In genomic region chr6:41399424-41399823, GRCh38 we compare ENCODE assay signal across 1 cellular context.
TF ChIP-seq lines count a peak whose summit lies in the region.

No MANE protein-coding gene starts in this region.

TF ChIP-seq in GM23338, 12 proteins besides CTCF, POLR2A, EP300 and RAD21 (continued from another document):
- TF ChIP-seq, protein P1, sequence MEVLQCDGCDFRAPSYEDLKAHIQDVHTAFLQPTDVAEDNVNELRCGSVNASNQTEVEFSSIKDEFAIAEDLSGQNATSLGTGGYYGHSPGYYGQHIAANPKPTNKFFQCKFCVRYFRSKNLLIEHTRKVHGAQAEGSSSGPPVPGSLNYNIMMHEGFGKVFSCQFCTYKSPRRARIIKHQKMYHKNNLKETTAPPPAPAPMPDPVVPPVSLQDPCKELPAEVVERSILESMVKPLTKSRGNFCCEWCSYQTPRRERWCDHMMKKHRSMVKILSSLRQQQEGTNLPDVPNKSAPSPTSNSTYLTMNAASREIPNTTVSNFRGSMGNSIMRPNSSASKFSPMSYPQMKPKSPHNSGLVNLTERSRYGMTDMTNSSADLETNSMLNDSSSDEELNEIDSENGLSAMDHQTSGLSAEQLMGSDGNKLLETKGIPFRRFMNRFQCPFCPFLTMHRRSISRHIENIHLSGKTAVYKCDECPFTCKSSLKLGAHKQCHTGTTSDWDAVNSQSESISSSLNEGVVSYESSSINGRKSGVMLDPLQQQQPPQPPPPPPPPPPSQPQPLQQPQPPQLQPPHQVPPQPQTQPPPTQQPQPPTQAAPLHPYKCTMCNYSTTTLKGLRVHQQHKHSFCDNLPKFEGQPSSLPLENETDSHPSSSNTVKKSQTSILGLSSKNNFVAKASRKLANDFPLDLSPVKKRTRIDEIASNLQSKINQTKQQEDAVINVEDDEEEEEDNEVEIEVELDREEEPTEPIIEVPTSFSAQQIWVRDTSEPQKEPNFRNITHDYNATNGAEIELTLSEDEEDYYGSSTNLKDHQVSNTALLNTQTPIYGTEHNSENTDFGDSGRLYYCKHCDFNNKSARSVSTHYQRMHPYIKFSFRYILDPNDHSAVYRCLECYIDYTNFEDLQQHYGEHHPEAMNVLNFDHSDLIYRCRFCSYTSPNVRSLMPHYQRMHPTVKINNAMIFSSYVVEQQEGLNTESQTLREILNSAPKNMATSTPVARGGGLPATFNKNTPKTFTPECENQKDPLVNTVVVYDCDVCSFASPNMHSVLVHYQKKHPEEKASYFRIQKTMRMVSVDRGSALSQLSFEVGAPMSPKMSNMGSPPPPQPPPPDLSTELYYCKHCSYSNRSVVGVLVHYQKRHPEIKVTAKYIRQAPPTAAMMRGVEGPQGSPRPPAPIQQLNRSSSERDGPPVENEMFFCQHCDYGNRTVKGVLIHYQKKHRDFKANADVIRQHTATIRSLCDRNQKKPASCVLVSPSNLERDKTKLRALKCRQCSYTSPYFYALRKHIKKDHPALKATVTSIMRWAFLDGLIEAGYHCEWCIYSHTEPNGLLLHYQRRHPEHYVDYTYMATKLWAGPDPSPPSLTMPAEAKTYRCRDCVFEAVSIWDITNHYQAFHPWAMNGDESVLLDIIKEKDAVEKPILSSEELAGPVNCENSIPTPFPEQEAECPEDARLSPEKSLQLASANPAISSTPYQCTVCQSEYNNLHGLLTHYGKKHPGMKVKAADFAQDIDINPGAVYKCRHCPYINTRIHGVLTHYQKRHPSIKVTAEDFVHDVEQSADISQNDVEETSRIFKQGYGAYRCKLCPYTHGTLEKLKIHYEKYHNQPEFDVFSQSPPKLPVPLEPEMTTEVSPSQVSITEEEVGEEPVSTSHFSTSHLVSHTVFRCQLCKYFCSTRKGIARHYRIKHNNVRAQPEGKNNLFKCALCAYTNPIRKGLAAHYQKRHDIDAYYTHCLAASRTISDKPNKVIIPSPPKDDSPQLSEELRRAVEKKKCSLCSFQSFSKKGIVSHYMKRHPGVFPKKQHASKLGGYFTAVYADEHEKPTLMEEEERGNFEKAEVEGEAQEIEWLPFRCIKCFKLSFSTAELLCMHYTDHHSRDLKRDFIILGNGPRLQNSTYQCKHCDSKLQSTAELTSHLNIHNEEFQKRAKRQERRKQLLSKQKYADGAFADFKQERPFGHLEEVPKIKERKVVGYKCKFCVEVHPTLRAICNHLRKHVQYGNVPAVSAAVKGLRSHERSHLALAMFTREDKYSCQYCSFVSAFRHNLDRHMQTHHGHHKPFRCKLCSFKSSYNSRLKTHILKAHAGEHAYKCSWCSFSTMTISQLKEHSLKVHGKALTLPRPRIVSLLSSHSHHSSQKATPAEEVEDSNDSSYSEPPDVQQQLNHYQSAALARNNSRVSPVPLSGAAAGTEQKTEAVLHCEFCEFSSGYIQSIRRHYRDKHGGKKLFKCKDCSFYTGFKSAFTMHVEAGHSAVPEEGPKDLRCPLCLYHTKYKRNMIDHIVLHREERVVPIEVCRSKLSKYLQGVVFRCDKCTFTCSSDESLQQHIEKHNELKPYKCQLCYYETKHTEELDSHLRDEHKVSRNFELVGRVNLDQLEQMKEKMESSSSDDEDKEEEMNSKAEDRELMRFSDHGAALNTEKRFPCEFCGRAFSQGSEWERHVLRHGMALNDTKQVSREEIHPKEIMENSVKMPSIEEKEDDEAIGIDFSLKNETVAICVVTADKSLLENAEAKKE (CRISPR knock-in tag; IDR thresholded peaks at IDR 0.05), result no peak
- no peak for TF ChIP-seq CREB1 (CRISPR knock-in tag; IDR thresholded peaks at IDR 0.05; ENCODE audit: low read depth)
- TF ChIP-seq EZH2phosphoT487 (IDR thresholded peaks at IDR 0.05; ENCODE audit: unreplicated experiment), result no peak
- TF ChIP-seq EZH2 (IDR thresholded peaks at IDR 0.05; ENCODE audit: low read depth, unreplicated experiment), result no peak
- TF ChIP-seq STAT1 (IDR thresholded peaks at IDR 0.05; ENCODE audit: unreplicated experiment), result no peak
- no peak for TF ChIP-seq ZNF331 (CRISPR knock-in tag; IDR thresholded peaks at IDR 0.05; ENCODE audit: low read depth)
- no peak for TF ChIP-seq NANOG (IDR thresholded peaks at IDR 0.05; ENCODE audit: borderline replicate concordance)
- no peak for TF ChIP-seq ZNF114 (CRISPR knock-in tag; IDR thresholded peaks at IDR 0.05)
- no peak for TF ChIP-seq JUNB (IDR thresholded peaks at IDR 0.05; ENCODE audit: unreplicated experiment)
- TF ChIP-seq, protein P2, sequence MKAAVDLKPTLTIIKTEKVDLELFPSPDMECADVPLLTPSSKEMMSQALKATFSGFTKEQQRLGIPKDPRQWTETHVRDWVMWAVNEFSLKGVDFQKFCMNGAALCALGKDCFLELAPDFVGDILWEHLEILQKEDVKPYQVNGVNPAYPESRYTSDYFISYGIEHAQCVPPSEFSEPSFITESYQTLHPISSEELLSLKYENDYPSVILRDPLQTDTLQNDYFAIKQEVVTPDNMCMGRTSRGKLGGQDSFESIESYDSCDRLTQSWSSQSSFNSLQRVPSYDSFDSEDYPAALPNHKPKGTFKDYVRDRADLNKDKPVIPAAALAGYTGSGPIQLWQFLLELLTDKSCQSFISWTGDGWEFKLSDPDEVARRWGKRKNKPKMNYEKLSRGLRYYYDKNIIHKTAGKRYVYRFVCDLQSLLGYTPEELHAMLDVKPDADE (IDR thresholded peaks at IDR 0.05), result no peak
